ENCODE assay signal across 8 cellular contexts in genomic region chr3:128152419-128153155, GRCh38. TPM values are rescaled to one million over a fixed set of nuclear protein-coding genes. Genes with fewer than 3 reads are reported as not detected.
A peak's percentile ranks its signal among the peaks of the same experiment; 100 is the strongest.
DNase-seq lines count a peak whose midpoint lies in the region; ATAC-seq and TF ChIP-seq lines count a peak whose summit lies in the region.

No MANE protein-coding gene starts in this region.

- 80% methylated on average over 2 of the region's 29 CpGs; no CpG with 5 or more reads in 1 of the 2 donors for WGBS in gastroesophageal sphincter (ENCODE audit: low coverage in 1 of 2), 2 donors

- H3K9me3 ChIP-seq in gastroesophageal sphincter (no peaks in the 10 kb centered on the region), gastrocnemius medialis (no peaks in the 10 kb centered on the region)

- intact Hi-C loops in gastrocnemius medialis (cut with DNase I; ENCODE audit: low total_unique reads) = loop anchor here (1.0 kb wide), 1 partner anchor 29 kb away; the partner anchor contains the start of gene RUVBL1

- H3K27me3 ChIP-seq in gastroesophageal sphincter (no peaks in the 10 kb centered on the region), gastrocnemius medialis (no peaks in the 10 kb centered on the region)

- H3K4me1 ChIP-seq in gastroesophageal sphincter (peaks cover 0 to 16% (median 0%) of the 10 kb centered on the region in 3 donors), gastrocnemius medialis (peaks cover 18 to 25% of the 10 kb centered on the region in 2 donors)

- TF ChIP-seq POLR2A in gastroesophageal sphincter (IDR thresholded peaks at IDR 0.05) (no peak), gastrocnemius medialis (IDR thresholded peaks at IDR 0.05) (no peak)

- H3K36me3 ChIP-seq in gastroesophageal sphincter (peaks cover 0 to 10% of the 10 kb centered on the region in 2 donors), gastrocnemius medialis (peaks cover 0 to 9% of the 10 kb centered on the region in 2 donors)

- TF ChIP-seq EP300 in gastroesophageal sphincter (IDR thresholded peaks at IDR 0.05) = no peak

- no peak for TF ChIP-seq CTCF in HFF-Myc (IDR thresholded peaks at IDR 0.05; ENCODE audit: low read depth, low read length, missing control alignments)
- TF ChIP-seq CTCF in VCaP (conservative IDR thresholded peaks at IDR 0.05) = no peak
- no peak for TF ChIP-seq CTCF in gastroesophageal sphincter (IDR thresholded peaks at IDR 0.05)
- no peak for TF ChIP-seq CTCF in gastrocnemius medialis (IDR thresholded peaks at IDR 0.05 in 4 of 5, conservative IDR thresholded peaks at IDR 0.05 in 1 of 5)

- in situ Hi-C loops in gastrocnemius medialis (cut with MboI; ENCODE audit: low sequenced_read_pairs in 4 of 4) = no loop called here

- H3K27ac ChIP-seq in VCaP = peak overlapping the region; percentile 81
- peak overlapping the region; percentile 79 to 96 (median 92) for H3K27ac ChIP-seq in gastroesophageal sphincter
- peak overlapping the region; percentile 81 to 90 (median 88) for H3K27ac ChIP-seq in gastrocnemius medialis

- H3K4me3 ChIP-seq in HFF-Myc (replicated peaks; ENCODE audit: low read depth, low read length) (peak overlapping the region; percentile 88), gastroesophageal sphincter (peak overlapping the region; percentile 82 to 95), gastrocnemius medialis (peak overlapping the region; percentile 74 to 91 (median 84))

- ATAC-seq in gastroesophageal sphincter (peak; percentile 53), gastrocnemius medialis (no peak), GM18511 (IDR thresholded peaks at IDR 0.05; ENCODE audit: unreplicated experiment) (no peak), HG03196 (IDR thresholded peaks at IDR 0.05; ENCODE audit: unreplicated experiment) (no peak), HG03432 (IDR thresholded peaks at IDR 0.05; ENCODE audit: unreplicated experiment) (no peak)

- peak; percentile 83 for DNase-seq in COR-L47 (lab: John Stamatoyannopoulos, UW)
- DNase-seq in HFF-Myc (ENCODE audit: extremely low read depth, low read depth) = no peak
- DNase-seq in gastrocnemius medialis = no peak

RNA-seq across cellular contexts. Expression of gene EEFSEC, which starts 0.7 kb away (rescaled TPM):
- total RNA-seq in gastroesophageal sphincter (10 to 100 TPM in 3 of 4 donors, 1 to 10 TPM in 1; 5.8 to 16.5 (median 11.4) TPM), gastrocnemius medialis (10 to 100 TPM; 21.0 to 29.4 (median 23.4) TPM)

RNA-seq across cellular contexts. Expression of gene RUVBL1, which starts 29.0 kb away (rescaled TPM):
- total RNA-seq in gastroesophageal sphincter = 10 to 100 TPM; 19.4 to 27.8 (median 26.7) TPM
- total RNA-seq in gastrocnemius medialis = 10 to 100 TPM; 12.1 to 26.3 (median 21.4) TPM
